In genomic region chr2:24994325-24994724, GRCh38 we compare ENCODE assay signal across 23 cellular contexts. TPM values are rescaled to one million over a fixed set of nuclear protein-coding genes. Genes with fewer than 3 reads are reported as not detected.
"Had no signal": no experiment of that assay in that cellular context is flagged by ENCODE, and none has a peak within 500 bp of the region (broad histone marks: within the 10 kb centered on the region; RNA-seq: fewer than 3 reads in every experiment).

No MANE protein-coding gene starts in this region.

- ATAC-seq: activated CD4-positive, alpha-beta T cell treated with anti-CD3 and anti-CD28 coated beads for 36 hours; activated T-cell treated with anti-CD3 and anti-CD28 coated beads, Interleukin-2, amount 50 U/mL, for 72 hours had no signal

- H3K27me3 ChIP-seq: adrenal gland had no signal

- H3K9ac ChIP-seq: KMS-11 had no signal

- H3K4me2 ChIP-seq: KMS-11 had no signal

- DNase-seq: activated CD4-positive, alpha-beta memory T cell treated with anti-CD3 and anti-CD28 coated beads, Interleukin-2, amount 10 ng/mL, durations not matched to agents 7 days and 5 days; activated CD4-positive, alpha-beta T cell treated with anti-CD3 and anti-CD28 coated beads for 36 hours; activated CD4-positive, alpha-beta T cell treated with anti-CD3 and anti-CD28 coated beads, Interleukin-2, amount 50 U/mL, for 1 hour; activated CD8-positive, alpha-beta memory T cell treated with anti-CD3 and anti-CD28 coated beads, Interleukin-2, amount 50 U/mL, for 4 hours; activated gamma-delta T cell treated with Interleukin-2 at 50 U/mL for 16 hours; activated naive CD4-positive, alpha-beta T cell treated with anti-CD3 and anti-CD28 coated beads, Interleukin-2, amount 50 U/mL, for 16 hours; activated naive CD8-positive, alpha-beta T cell treated with anti-CD3 and anti-CD28 coated beads, Interleukin-2, amount 10 ng/mL, durations not matched to agents 7 days and 5 days; activated T-cell treated with anti-CD3 and anti-CD28 coated beads, Interleukin-2, amount 50 U/mL, for 72 hours; anterior cingulate cortex; NCI-H1092 treated with DMSO at 0.1 percent for 48 hours; NCI-H1417 treated with DMSO at 0.1 percent for 48 hours; NCI-H1694; NCI-H2029 treated with DMSO at 0.1 percent for 48 hours; NCI-H345; NCI-H510A; NCI-H526 treated with DMSO at 0.1 percent for 48 hours; NCI-H82; SIG-M5; T-helper 1 cell; WERI-Rb-1 had no signal

- H3K9me3 ChIP-seq: adrenal gland had no signal

- H3K36me3 ChIP-seq: adrenal gland, WERI-Rb-1 had no signal

- H3K27ac ChIP-seq: adrenal gland, KMS-11, WERI-Rb-1 had no signal

- H3K4me3 ChIP-seq: adrenal gland had no signal

RNA-seq across cellular contexts. Expression of gene EFR3B, which starts 47.6 kb away (rescaled TPM):
- total RNA-seq: activated CD4-positive, alpha-beta memory T cell treated with anti-CD3 and anti-CD28 coated beads, Interleukin-2, amount 10 ng/mL, durations not matched to agents 7 days and 5 days; OCI-LY7 had no signal
